11 cellular contexts compared by ENCODE assay signal in genomic region chr11:129313588-129314288, GRCh38.
DNase-seq lines count a peak whose midpoint lies in the region; TF ChIP-seq lines count a peak whose summit lies in the region.
"Had no signal": no experiment of that assay in that cellular context is flagged by ENCODE, and none has a peak within 500 bp of the region (broad histone marks: within the 10 kb centered on the region; RNA-seq: fewer than 3 reads in every experiment).

No MANE protein-coding gene starts in this region.

- H3K9me3 ChIP-seq in fibroblast of lung (ENCODE audit: control insufficient read depth, insufficient read depth, low read depth, low read length) = no peaks in the 10 kb centered on the region
- H3K9me3 ChIP-seq: esophagus muscularis mucosa had no signal

- H3K79me2 ChIP-seq in fibroblast of lung (ENCODE audit: control insufficient read depth, insufficient read depth, low read length) = no peaks in the 10 kb centered on the region

- H4K20me1 ChIP-seq in fibroblast of lung (ENCODE audit: control insufficient read depth, extremely low read depth, insufficient read depth, low read length) = no peaks in the 10 kb centered on the region

- DNase-seq in NCI-H2171 treated with DMSO at 0.1 percent for 48 hours (lab: John Stamatoyannopoulos, UW) (peak; percentile 53), NCI-H2171 (lab: John Stamatoyannopoulos, UW) (no peak), NCI-H774 (lab: John Stamatoyannopoulos, UW) (peak; percentile 63), fibroblast of lung (ENCODE audit: low read depth in 2 of 2) (peak; percentile 60 to 64), retina (peak; percentile 15), GM20000 (ENCODE audit: low spot score) (no peak), NCI-H2227 treated with DMSO at 0.1 percent for 48 hours (lab: John Stamatoyannopoulos, UW) (no peak), OCI-M2 (lab: John Stamatoyannopoulos, UW; ENCODE audit: unreplicated experiment) (no peak)
- DNase-seq: activated naive CD4-positive, alpha-beta T cell treated with anti-CD3 and anti-CD28 coated beads for 36 hours; NCI-H524 treated with DMSO at 0.1 percent for 48 hours had no signal

- TF ChIP-seq CTCF in fibroblast of lung (conservative IDR thresholded peaks at IDR 0.05 in 1 of 2, IDR thresholded peaks at IDR 0.05 in 1 of 2; ENCODE audit: low read depth in 1 of 2, low read length in 2 of 2) (no peak), GM20000 (IDR thresholded peaks at IDR 0.05; ENCODE audit: extremely low read depth, missing control alignments) (no peak)

- peak overlapping the region; percentile 71 for H3K4me2 ChIP-seq in fibroblast of lung (ENCODE audit: extremely low read depth, insufficient read depth, low read length)

- H3K4me1 ChIP-seq in fibroblast of lung (ENCODE audit: control insufficient read depth, extremely low read depth, insufficient read depth, low read length) = no peaks in the 10 kb centered on the region

- H3K27ac ChIP-seq in fibroblast of lung (ENCODE audit: insufficient read depth, low read length) = no peak overlapping the region
- H3K27ac ChIP-seq: esophagus muscularis mucosa had no signal

- H2AFZ ChIP-seq in fibroblast of lung (ENCODE audit: low read length) = no peak overlapping the region

- H3K9ac ChIP-seq in fibroblast of lung (ENCODE audit: insufficient read depth, low read length) = no peak overlapping the region

- H3K36me3 ChIP-seq in fibroblast of lung (ENCODE audit: control insufficient read depth, insufficient read depth, low read length) = no peaks in the 10 kb centered on the region
- H3K36me3 ChIP-seq: esophagus muscularis mucosa had no signal

- H3K4me3 ChIP-seq in fibroblast of lung (replicated peaks in 1 of 4; ENCODE audit: control extremely low read depth in 1 of 4, insufficient read depth in 1 of 4, low read depth in 3 of 4, low read length in 4 of 4) = peak overlapping the region in 1 of 4 experiments; percentile 31
- H3K4me3 ChIP-seq: esophagus muscularis mucosa had no signal

- peaks cover 5% of the 10 kb centered on the region for H3K27me3 ChIP-seq in fibroblast of lung (ENCODE audit: control insufficient read depth, insufficient read depth, low read length)

Comparison
In these comparisons a context has a peak if more than half of its experiments do, and no peak if none do; other contexts are left out.
1. DNase-seq: peak in NCI-H2171 treated with DMSO at 0.1 percent for 48 hours (single experiment), NCI-H774 (single experiment), fibroblast of lung (2 of 2) and retina (single experiment); none in NCI-H2171 (single experiment), GM20000 (single experiment), NCI-H2227 treated with DMSO at 0.1 percent for 48 hours (single experiment) and OCI-M2 (single experiment).